Comparison of ENCODE assay signal across 1 cellular context in genomic region chr9:35522189-35522588, GRCh38.
TF ChIP-seq lines count a peak whose summit lies in the region.

No MANE protein-coding gene starts in this region.

TF ChIP-seq in K562, 482 proteins besides CTCF, POLR2A, EP300 and RAD21 (continued from another document):
- TF ChIP-seq ARID3B (CRISPR knock-in tag; IDR thresholded peaks at IDR 0.05; ENCODE audit: borderline replicate concordance) (no peak), E2F3 (CRISPR knock-in tag; IDR thresholded peaks at IDR 0.05) (no peak), PCBP1 (IDR thresholded peaks at IDR 0.05; ENCODE audit: low read depth, low read length, poor library complexity, severe bottlenecking) (no peak), IRF2 (CRISPR knock-in tag; IDR thresholded peaks at IDR 0.05) (no peak), SMARCC2 (IDR thresholded peaks at IDR 0.05; ENCODE audit: low read depth) (no peak), PURB (CRISPR knock-in tag; IDR thresholded peaks at IDR 0.05; ENCODE audit: low read depth) (no peak), TSHZ1 (CRISPR knock-in tag; IDR thresholded peaks at IDR 0.05) (no peak), SMAD1 (IDR thresholded peaks at IDR 0.05; ENCODE audit: low read depth, low read length, partially characterized antibody) (no peak), JUN (IDR thresholded peaks at IDR 0.05; ENCODE audit: borderline replicate concordance, low read depth, low read length) (no peak), JUN (CRISPR knock-in tag; IDR thresholded peaks at IDR 0.05; ENCODE audit: borderline replicate concordance) (no peak)
TF ChIP-seq in K562: peak in this region for 0.
